Comparison of ENCODE assay signal across 15 cellular contexts in genomic region chr10:95650232-95650631, GRCh38. TPM values are rescaled to one million over a fixed set of nuclear protein-coding genes. Genes with fewer than 3 reads are reported as not detected.
DNase-seq lines count a peak whose midpoint lies in the region; ATAC-seq and TF ChIP-seq lines count a peak whose summit lies in the region.
"Had no signal": no experiment of that assay in that cellular context is flagged by ENCODE, and none has a peak within 500 bp of the region (broad histone marks: within the 10 kb centered on the region; RNA-seq: fewer than 3 reads in every experiment).

No MANE protein-coding gene starts in this region.

- peaks cover 39 to 79% of the 10 kb centered on the region in 2 experiments for H3K36me3 ChIP-seq in HEK293 (ENCODE audit: control insufficient read depth in 2 of 2, insufficient read depth in 1 of 2, low read length in 2 of 2)

- POLR2A ChIA-PET in HEK293 (lab: Yijun Ruan, JAX), result no interaction called here
- POLR2A ChIA-PET in WTC11 (lab: Charles Lee), result no interaction called here

- H3K27ac ChIP-seq in HEK293 (ENCODE audit: extremely low read depth, low read depth, low read length), result no peak overlapping the region
- H3K27ac ChIP-seq: 22Rv1, C4-2B had no signal

- H3K36me3 Mint-ChIP-seq in WTC11 (peaks cover 58% of the 10 kb centered on the region), nephron progenitor cell (ENCODE audit: low read depth) (peaks cover 72% of the 10 kb centered on the region)

- no peak overlapping the region for H3K4me3 ChIP-seq in HEK293 (ENCODE audit: low read depth, low read length)

- TF ChIP-seq CTCF in HEK293 (tag by site-specific recombination; IDR thresholded peaks at IDR 0.05) (no peak), WTC11 (IDR thresholded peaks at IDR 0.05) (no peak), nephron progenitor cell (IDR thresholded peaks at IDR 0.05) (no peak)

- H3K27ac Mint-ChIP-seq in WTC11 (no peak overlapping the region; the same call in 1 of the 2 replicates), nephron progenitor cell (no peak overlapping the region)

- CTCF ChIA-PET in HEK293 (lab: Yijun Ruan, JAX), result interaction anchor here (0.6 to 0.7 kb wide), 2 partner anchors 43 to 142 kb away, joined by 3 to 6 read pairs; partner anchors contain the start of gene TCTN3
- CTCF ChIA-PET in WTC11 (lab: Charles Lee), result interaction anchor here (2.8 kb wide), 1 partner anchor 44 kb away, joined by 7 read pairs; the partner anchor contains the start of gene TCTN3

- H3K4me1 Mint-ChIP-seq in WTC11 (peaks cover 16% of the 10 kb centered on the region), nephron progenitor cell (peaks cover 25% of the 10 kb centered on the region)

- ATAC-seq in WTC11, result peak; percentile 78
- ATAC-seq: Right ventricle myocardium inferior had no signal

- no peaks in the 10 kb centered on the region for H3K27me3 Mint-ChIP-seq in WTC11 (ENCODE audit: low read depth)
- H3K27me3 Mint-ChIP-seq in nephron progenitor cell (ENCODE audit: low read depth, poor library complexity), result no peaks in the 10 kb centered on the region

- H3K4me3 Mint-ChIP-seq in WTC11 (no peak overlapping the region), nephron progenitor cell (peak overlapping the region; percentile 38)

- peaks cover 17% of the 10 kb centered on the region for H3K9me3 Mint-ChIP-seq in WTC11
- peaks cover 35% of the 10 kb centered on the region for H3K9me3 Mint-ChIP-seq in nephron progenitor cell

- peak; percentile 6 for DNase-seq in NCI-H2107 treated with DMSO at 0.1 percent for 48 hours (lab: John Stamatoyannopoulos, UW; ENCODE audit: unreplicated experiment)
- no peak for DNase-seq in NCI-H2107 (lab: John Stamatoyannopoulos, UW)
- DNase-seq in WTC11 (ENCODE audit: low spot score), result peak; percentile 30
- DNase-seq in nephron progenitor cell, result no peak
- DNase-seq in NCI-H128 (lab: John Stamatoyannopoulos, UW; ENCODE audit: unreplicated experiment), result no peak
- no peak for DNase-seq in NCI-H82 treated with DMSO at 0.1 percent for 48 hours (lab: John Stamatoyannopoulos, UW; ENCODE audit: unreplicated experiment)
- no peak for DNase-seq in GOT3 (lab: John Stamatoyannopoulos, UW)
- DNase-seq: COR-L47, IMR-90, NCI-H1048, SK-N-SH had no signal

- no peaks in the 10 kb centered on the region; the same call in 1 of the 2 replicates for H3K4me1 ChIP-seq in HEK293 (ENCODE audit: control insufficient read depth, insufficient read depth, low read length)

- no peaks in the 10 kb centered on the region for H3K9me3 ChIP-seq in HEK293 (ENCODE audit: control insufficient read depth, insufficient read depth, low read depth, low read length)
- H3K9me3 ChIP-seq: SK-N-SH had no signal

TF ChIP-seq in HEK293, 187 proteins besides CTCF, POLR2A, EP300 and RAD21:
- TF ChIP-seq ZNF341 (tag by site-specific recombination; IDR thresholded peaks at IDR 0.05; ENCODE audit: low read depth), result no peak
- peak; percentile 28; the same call in 1 of the 2 replicates for TF ChIP-seq PRDM10 (tag by site-specific recombination; IDR thresholded peaks at IDR 0.05)

TF ChIP-seq in WTC11, 78 proteins besides CTCF, POLR2A, EP300 and RAD21:
- TF ChIP-seq SP1 (CRISPR knock-in tag; conservative IDR thresholded peaks at IDR 0.05), result no peak
- no peak for TF ChIP-seq ZNF121 (CRISPR knock-in tag; IDR thresholded peaks at IDR 0.05)
- no peak for TF ChIP-seq MAX (CRISPR knock-in tag; IDR thresholded peaks at IDR 0.05)
- no peak for TF ChIP-seq CREM (CRISPR knock-in tag; IDR thresholded peaks at IDR 0.05)
- no peak for TF ChIP-seq NFE2L1 (CRISPR knock-in tag; IDR thresholded peaks at IDR 0.05)
- no peak for TF ChIP-seq NFYB (CRISPR knock-in tag; conservative IDR thresholded peaks at IDR 0.05; ENCODE audit: low read depth)
- no peak for TF ChIP-seq TEAD1 (CRISPR knock-in tag; IDR thresholded peaks at IDR 0.05)
TF ChIP-seq in WTC11: peak in this region for 0.

RNA-seq across cellular contexts. Expression of gene ALDH18A1, which starts 6.3 kb away (rescaled TPM):
- total RNA-seq in WTC11 (2021), result 105 to 115 TPM (median 107 TPM) in 3 replicates

RNA-seq across cellular contexts. Expression of gene TCTN3, which starts 43.5 kb away (rescaled TPM):
- 26.4 to 33.5 TPM (median 29.3 TPM) in 3 replicates for total RNA-seq in WTC11 (2021)

Comparison
In these comparisons a context has a peak if more than half of its experiments do, and no peak if none do; other contexts are left out.
1. DNase-seq: peak in NCI-H2107 treated with DMSO at 0.1 percent for 48 hours (single experiment) and WTC11 (single experiment); none in NCI-H2107 (single experiment), nephron progenitor cell (single experiment), NCI-H128 (single experiment), NCI-H82 treated with DMSO at 0.1 percent for 48 hours (single experiment) and GOT3 (single experiment).